ENCODE assay signal across 8 cellular contexts in the genomic region with DNA sequence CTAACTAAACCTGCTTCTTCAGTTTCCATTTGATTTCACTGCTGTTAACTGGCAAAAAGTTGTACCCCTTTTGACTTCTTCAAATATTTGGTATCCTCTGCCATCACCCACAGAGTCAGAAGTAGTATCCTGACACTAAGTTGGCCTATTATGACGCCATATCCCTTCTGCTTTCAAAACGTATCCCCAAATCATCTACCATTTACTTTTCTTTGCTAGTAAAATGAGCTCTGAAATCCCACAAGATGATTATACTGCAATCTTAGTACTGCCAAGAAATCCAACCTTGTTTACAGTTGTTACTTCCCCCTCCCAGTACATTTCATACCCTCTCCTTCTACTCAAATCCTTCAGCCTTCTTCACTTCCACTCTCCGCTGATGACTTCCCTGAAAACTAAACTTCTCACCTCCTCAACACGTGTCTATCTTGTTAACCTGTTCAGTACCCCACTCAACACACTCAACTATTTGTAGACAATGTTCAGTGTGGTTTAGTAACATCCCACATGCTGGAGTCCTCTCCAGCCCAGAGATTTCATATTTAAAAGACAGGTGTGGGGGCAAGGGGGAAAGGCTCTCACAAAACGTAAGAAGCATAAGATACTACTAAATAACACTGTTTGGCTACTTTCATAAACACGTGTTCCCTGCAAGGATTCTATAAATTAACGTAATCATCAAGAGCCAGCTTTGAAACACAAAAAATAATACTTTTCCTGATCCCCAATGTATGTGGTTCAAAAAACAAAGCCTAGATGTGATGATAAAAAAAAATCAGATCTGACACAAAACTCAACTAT. TPM values are rescaled to one million over a fixed set of nuclear protein-coding genes. Genes with fewer than 3 reads are reported as not detected.
A peak's percentile ranks its signal among the peaks of the same experiment; 100 is the strongest.
DNase-seq lines count a peak whose midpoint lies in the region; ATAC-seq, FAIRE-seq and TF ChIP-seq lines count a peak whose summit lies in the region.

No MANE protein-coding gene starts in this region.

- H3K27ac ChIP-seq in Peyer's patch (peak overlapping the region in 2 of 4 donors; percentile 77 to 79), pancreas (no peak overlapping the region)

- no peak for FAIRE-seq in pancreas (lab: Jason Lieb, UNC)

- intact Hi-C loops in pancreas (cut with DNase I) = no loop called here

- H3K27me3 ChIP-seq in Peyer's patch = no peaks in the 10 kb centered on the region
- H3K27me3 ChIP-seq in pancreas = no peaks in the 10 kb centered on the region

- H3K4me3 ChIP-seq in Peyer's patch (peak overlapping the region; percentile 75 to 91 (median 83)), pancreas (peak overlapping the region; percentile 73 to 92 (median 83))

- no peak for TF ChIP-seq CTCF in Peyer's patch (IDR thresholded peaks at IDR 0.05)
- TF ChIP-seq CTCF in pancreas (IDR thresholded peaks at IDR 0.05) = no peak

- DNase-seq in Peyer's patch (no peak), erythroblast (lab: John Stamatoyannopoulos, UW) (peak; percentile 27 to 46), pancreas (no peak), C1 segment of cervical spinal cord (lab: John Stamatoyannopoulos, UW) (no peak), NCI-H2196 (lab: John Stamatoyannopoulos, UW; ENCODE audit: unreplicated experiment) (no peak)

- H3K4me1 ChIP-seq in Peyer's patch (peaks cover 0 to 20% (median 3%) of the 10 kb centered on the region in 4 donors), pancreas (peaks cover 0 to 22% (median 0%) of the 10 kb centered on the region in 3 donors)

- 7 to 9% methylated on average over 7 of the region's 7 CpGs for WGBS in pancreas, 2 donors

- H3K9me3 ChIP-seq in Peyer's patch (no peaks in the 10 kb centered on the region), pancreas (no peaks in the 10 kb centered on the region)

- ATAC-seq in GM21717 (IDR thresholded peaks at IDR 0.05; ENCODE audit: unreplicated experiment) (peak; percentile 1), pancreas (no peak), HG02840 (IDR thresholded peaks at IDR 0.05; ENCODE audit: low FRiP score, unreplicated experiment) (no peak), GM18517 (IDR thresholded peaks at IDR 0.05; ENCODE audit: unreplicated experiment) (no peak)

- TF ChIP-seq POLR2A in Peyer's patch (IDR thresholded peaks at IDR 0.05) (no peak), erythroblast (IDR thresholded peaks at IDR 0.05; ENCODE audit: low read length) (no peak)

- H3K36me3 ChIP-seq in Peyer's patch = peaks cover 0 to 20% (median 0%) of the 10 kb centered on the region in 3 donors
- peaks cover 0 to 3% (median 0%) of the 10 kb centered on the region in 3 donors for H3K36me3 ChIP-seq in pancreas

RNA-seq across cellular contexts. Expression of gene NAF1, which starts 1.3 kb away (rescaled TPM):
- total RNA-seq in Peyer's patch = 10 to 100 TPM in 3 of 4 donors, 1 to 10 TPM in 1; 7.9 to 30.5 (median 15.4) TPM
- total RNA-seq in pancreas = 10 to 100 TPM in 1 of 6 donors, 1 to 10 TPM in 5; 7.8 to 10.9 (median 9.0) TPM
- polyA plus RNA-seq in pancreas = 1 to 10 TPM; 2.7 to 4.6 TPM

Comparison
In these comparisons a context has a peak if more than half of its experiments do, and no peak if none do; other contexts are left out.
1. DNase-seq: peak in erythroblast (2 of 2); none in Peyer's patch (0 of 3), pancreas (0 of 6), C1 segment of cervical spinal cord (0 of 14) and NCI-H2196 (single experiment).